In genomic region chr1:248858096-248858890, GRCh38 we compare ENCODE assay signal across 1 cellular context.
TF ChIP-seq lines count a peak whose summit lies in the region.

No MANE protein-coding gene starts in this region.

TF ChIP-seq in GM23338, 12 proteins besides CTCF, POLR2A, EP300 and RAD21 (continued from another document):
- TF ChIP-seq REST (IDR thresholded peaks at IDR 0.05; ENCODE audit: unreplicated experiment): peak; percentile 19
- peak; percentile 66 for TF ChIP-seq POLR2AphosphoS5 (IDR thresholded peaks at IDR 0.05; ENCODE audit: low read depth)
- TF ChIP-seq JUNB (IDR thresholded peaks at IDR 0.05; ENCODE audit: unreplicated experiment): no peak
